8 cellular contexts compared by ENCODE assay signal in genomic region chr10:63798599-63799498, GRCh38.
A peak's percentile ranks its signal among the peaks of the same experiment; 100 is the strongest.
DNase-seq lines count a peak whose midpoint lies in the region; ATAC-seq, FAIRE-seq and TF ChIP-seq lines count a peak whose summit lies in the region.

No MANE protein-coding gene starts in this region.

- CTCF ChIA-PET in BJ (lab: Yijun Ruan, JAX): interaction anchor here (1.6 kb wide), 1 partner anchor 21 kb away, joined by 6 read pairs; no protein-coding TSS in a partner anchor

- TF ChIP-seq CTCF in BJ (IDR thresholded peaks at IDR 0.05; ENCODE audit: insufficient read depth, low read depth, low read length) (no peak), fibroblast of the aortic adventitia (IDR thresholded peaks at IDR 0.05; ENCODE audit: insufficient read depth, low read length) (no peak), omental fat pad (IDR thresholded peaks at IDR 0.05) (no peak)

- POLR2A ChIA-PET in BJ (lab: Charles Lee): no interaction called here

- DNase-seq in BJ (ENCODE audit: low read depth) (peak; percentile 43), RCC 7860 (ENCODE audit: low spot score) (peak; percentile 62), fibroblast of the aortic adventitia (ENCODE audit: low read depth) (peak; percentile 93), omental fat pad (ENCODE audit: low spot score) (no peak)
- no peak for DNase-seq in activated CD4-positive, alpha-beta T cell treated with anti-CD3 and anti-CD28 coated beads, Interleukin-2, amount 50 U/mL, for 1 hour

- H3K4me3 ChIP-seq in BJ (ENCODE audit: low read depth, low read length): no peak overlapping the region
- peak overlapping the region; percentile 26 for H3K4me3 ChIP-seq in fibroblast of the aortic adventitia (ENCODE audit: low read depth, low read length)

- FAIRE-seq in RCC 7860 (lab: Jason Lieb, UNC): peak; percentile 37

- ATAC-seq in omental fat pad (ENCODE audit: low FRiP score) (peak; percentile 51), HG02852 (IDR thresholded peaks at IDR 0.05; ENCODE audit: unreplicated experiment) (no peak), HG02973 (IDR thresholded peaks at IDR 0.05; ENCODE audit: unreplicated experiment) (no peak), HG03354 (IDR thresholded peaks at IDR 0.05; ENCODE audit: poor library complexity, severe bottlenecking, unreplicated experiment) (no peak)

- no peaks in the 10 kb centered on the region for H3K27me3 ChIP-seq in BJ (ENCODE audit: control insufficient read depth, insufficient read depth, low read length)

- no peaks in the 10 kb centered on the region for H3K36me3 ChIP-seq in BJ (ENCODE audit: control insufficient read depth, insufficient read depth, low read length)

Comparison
In these comparisons a context has a peak if more than half of its experiments do, and no peak if none do; other contexts are left out.
1. DNase-seq: peak in BJ (single experiment), RCC 7860 (single experiment) and fibroblast of the aortic adventitia (single experiment); none in omental fat pad (single experiment) and activated CD4-positive, alpha-beta T cell treated with anti-CD3 and anti-CD28 coated beads, Interleukin-2, amount 50 U/mL, for 1 hour (single experiment).